ENCODE assay signal across 8 cellular contexts in genomic region chr7:19708397-19709248, GRCh38.
DNase-seq lines count a peak whose midpoint lies in the region; ATAC-seq and TF ChIP-seq lines count a peak whose summit lies in the region.

POLR1F (minus strand) TSS chr7:19709037; CDS start chr7:19709016, 21 bp downstream.

- peak within 1 kb of the TSS; percentile 48 for H3K27ac ChIP-seq in 22Rv1

- TF ChIP-seq CTCF in 22Rv1 (IDR thresholded peaks at IDR 0.05): peak; percentile 95

- DNase-seq in NCI-H2029 treated with DMSO at 0.1 percent for 48 hours (lab: John Stamatoyannopoulos, UW) (peak; percentile 87), T-helper 9 cell (peak; percentile 88), astrocyte of the hippocampus (ENCODE audit: low read depth, low spot score) (peak; percentile 99), hippocampal formation (lab: John Stamatoyannopoulos, UW) (peak; percentile 95 to 96), retina (peak; percentile 100)

- ATAC-seq in GM18508 (IDR thresholded peaks at IDR 0.05; ENCODE audit: insufficient read depth, unreplicated experiment): peak; percentile 89
- ATAC-seq in HG03025 (IDR thresholded peaks at IDR 0.05; ENCODE audit: low FRiP score, unreplicated experiment): peak; percentile 99

Comparison
In these comparisons a context has a peak if more than half of its experiments do, and no peak if none do; other contexts are left out.
1. Peak in every context shown above with its lines: DNase-seq, ATAC-seq and H3K27ac ChIP-seq.